Comparison of ENCODE assay signal across 17 cellular contexts in genomic region chr2:26742053-26742770, GRCh38. TPM values are rescaled to one million over a fixed set of nuclear protein-coding genes. Genes with fewer than 3 reads are reported as not detected.
"Had no signal": no experiment of that assay in that cellular context is flagged by ENCODE, and none has a peak within 500 bp of the region (broad histone marks: within the 10 kb centered on the region; RNA-seq: fewer than 3 reads in every experiment).

No MANE protein-coding gene starts in this region.

- H3K27me3 ChIP-seq: esophagus muscularis mucosa, gastroesophageal sphincter, right atrium auricular region, sigmoid colon, tibial artery, upper lobe of left lung, uterus had no signal

- ATAC-seq: gastroesophageal sphincter; naive thymus-derived CD8-positive, alpha-beta T cell; stimulated activated effector memory CD8-positive, alpha-beta T cell treated with anti-CD3 and anti-CD28 coated beads, Interleukin-12 subunit alpha, Interleukin-12 subunit beta, amount 100 ng/mL, for 72 hours had no signal

- H3K4me3 ChIP-seq: esophagus muscularis mucosa, gastroesophageal sphincter, right atrium auricular region, sigmoid colon, tibial artery, upper lobe of left lung, uterus had no signal

- H3K36me3 ChIP-seq: esophagus muscularis mucosa, gastroesophageal sphincter, right atrium auricular region, sigmoid colon, tibial artery, upper lobe of left lung, uterus had no signal

- DNase-seq: effector memory CD4-positive, alpha-beta T cell; kidney glomerular epithelial cell; mesendoderm; naive thymus-derived CD8-positive, alpha-beta T cell; sigmoid colon; small intestine; stimulated activated CD4-positive, alpha-beta T cell treated with anti-CD3 and anti-CD28 coated beads, Interleukin-4, amount 100 ng/mL, for 1 hour; stimulated activated CD8-positive, alpha-beta memory T cell treated with anti-CD3 and anti-CD28 coated beads, Interleukin-4, amount 100 ng/mL, for 48 hours; tibial artery; upper lobe of left lung; uterus had no signal

- H3K27ac ChIP-seq: epithelial cell of prostate, esophagus muscularis mucosa, gastroesophageal sphincter, right atrium auricular region, sigmoid colon, tibial artery, upper lobe of left lung, uterus had no signal

- H3K9me3 ChIP-seq: esophagus muscularis mucosa, gastroesophageal sphincter, right atrium auricular region, sigmoid colon, tibial artery, upper lobe of left lung, uterus had no signal

- H3K4me1 ChIP-seq: gastroesophageal sphincter, tibial artery, uterus had no signal

RNA-seq across cellular contexts. Expression of gene CENPA, which starts 43.6 kb away (rescaled TPM):
- total RNA-seq: gastroesophageal sphincter, sigmoid colon had no signal

RNA-seq across cellular contexts. Expression of gene KCNK3, which starts 49.7 kb away (rescaled TPM):
- total RNA-seq: lung microvascular endothelial cell; naive thymus-derived CD8-positive, alpha-beta T cell had no signal
- polyA plus RNA-seq: naive thymus-derived CD8-positive, alpha-beta T cell had no signal
